ENCODE assay signal across 22 cellular contexts in genomic region chr10:27372095-27372494, GRCh38.
DNase-seq lines count a peak whose midpoint lies in the region; ATAC-seq and TF ChIP-seq lines count a peak whose summit lies in the region.
"Had no signal": no experiment of that assay in that cellular context is flagged by ENCODE, and none has a peak within 500 bp of the region (broad histone marks: within the 10 kb centered on the region; RNA-seq: fewer than 3 reads in every experiment).

No MANE protein-coding gene starts in this region.

- H4K8ac ChIP-seq in mesenchymal stem cell (ENCODE audit: low read length): no peak overlapping the region

- WGBS in mesenchymal stem cell: 95% methylated on average over 2 of the region's 5 CpGs
- 67% methylated on average over 5 of the region's 5 CpGs for WGBS in prostate gland

- no peak overlapping the region for H2BK15ac ChIP-seq in mesenchymal stem cell (ENCODE audit: low read depth, poor library complexity, severe bottlenecking)

- intact Hi-C loops in PC-3 (cut with micrococcal nuclease) (loop anchor here (5.0 kb wide), 2 partner anchors 75 to 185 kb away; no protein-coding TSS in a partner anchor), prostate gland (cut with DNase I) (no loop called here)

- TF ChIP-seq POLR2A in prostate gland (IDR thresholded peaks at IDR 0.05): no peak

- H3K36me3 Mint-ChIP-seq in WTC11: no peaks in the 10 kb centered on the region
- H3K36me3 Mint-ChIP-seq: CD8-positive, alpha-beta T cell had no signal

- DNase-seq in DMS53 (lab: John Stamatoyannopoulos, UW): peak; percentile 10
- no peak for DNase-seq in DMS53 treated with DMSO at 0.1 percent for 48 hours (lab: John Stamatoyannopoulos, UW; ENCODE audit: unreplicated experiment)
- peak; percentile 45 for DNase-seq in PC-3
- DNase-seq in mesenchymal stem cell: no peak
- DNase-seq in WTC11 (ENCODE audit: low spot score): no peak
- DNase-seq in prostate gland (ENCODE audit: low spot score): no peak
- DNase-seq: Calu3; CD8-positive, alpha-beta T cell; Kasumi-1; MM.1S; NCI-H1092 treated with DMSO at 0.1 percent for 48 hours; NCI-H1694; NCI-H2107; NCI-H2227 treated with DMSO at 0.1 percent for 48 hours; NCI-H510A treated with DMSO at 0.1 percent for 48 hours; NCI-H82; SW 1271 had no signal

- H3K4me3 ChIP-seq in PC-3 (ENCODE audit: low read length): peak overlapping the region; percentile 35; the same call in 1 of the 2 replicates
- peak overlapping the region; percentile 61 for H3K4me3 ChIP-seq in endocrine pancreas (ENCODE audit: control insufficient read depth, insufficient read depth, low read length)
- H3K4me3 ChIP-seq in mesenchymal stem cell (ENCODE audit: insufficient read depth in 1 of 2, low read depth in 1 of 2, low read length in 2 of 2): no peak overlapping the region
- H3K4me3 ChIP-seq in prostate gland: no peak overlapping the region
- H3K4me3 ChIP-seq: BLaER1 treated with 17β-estradiol and CSF1 and Interleukin-3, amounts not matched to agents 10 nM and 100 nM had no signal

- H3K4me2 ChIP-seq in PC-3 (ENCODE audit: low read length): peak overlapping the region; percentile 39; the same call in 1 of the 2 replicates
- no peak overlapping the region for H3K4me2 ChIP-seq in mesenchymal stem cell (ENCODE audit: low read length, poor library complexity, severe bottlenecking)
- H3K4me2 ChIP-seq: BLaER1 treated with 17β-estradiol and CSF1 and Interleukin-3, amounts not matched to agents 10 nM and 100 nM had no signal

- no peak overlapping the region for H2BK5ac ChIP-seq in mesenchymal stem cell (ENCODE audit: low read depth, low read length, poor library complexity, severe bottlenecking)

- H3K9me3 Mint-ChIP-seq in WTC11: no peaks in the 10 kb centered on the region
- H3K9me3 Mint-ChIP-seq: CD8-positive, alpha-beta T cell had no signal

- no peaks in the 10 kb centered on the region for H3K9me2 ChIP-seq in PC-3 (replicated peaks; ENCODE audit: low read length)

- H4K20me1 ChIP-seq in PC-3 (ENCODE audit: low read length): no peaks in the 10 kb centered on the region
- H4K20me1 ChIP-seq: BLaER1 treated with 17β-estradiol and CSF1 and Interleukin-3, amounts not matched to agents 10 nM and 100 nM had no signal

- H3K9ac ChIP-seq in PC-3 (ENCODE audit: low read length) (no peak overlapping the region), endocrine pancreas (ENCODE audit: control insufficient read depth, insufficient read depth, low read length) (no peak overlapping the region), mesenchymal stem cell (ENCODE audit: low read length) (peak overlapping the region; percentile 18)
- H3K9ac ChIP-seq: BLaER1 treated with 17β-estradiol and CSF1 and Interleukin-3, amounts not matched to agents 10 nM and 100 nM had no signal

- H3K79me2 ChIP-seq in PC-3 (ENCODE audit: low read length): no peaks in the 10 kb centered on the region

- H3K18ac ChIP-seq in mesenchymal stem cell (ENCODE audit: low read depth in 1 of 2, low read length in 2 of 2): no peak overlapping the region

- peak; percentile 69 for ATAC-seq in PC-3
- ATAC-seq in WTC11: no peak
- ATAC-seq in GM18502 (IDR thresholded peaks at IDR 0.05; ENCODE audit: poor library complexity, unreplicated experiment): no peak
- ATAC-seq: CD8-positive, alpha-beta T cell; Right ventricle myocardium inferior had no signal

- H3K27ac ChIP-seq in PC-3 (ENCODE audit: low read length): no peak overlapping the region
- H3K27ac ChIP-seq in mesenchymal stem cell (ENCODE audit: low read length, poor library complexity, severe bottlenecking): no peak overlapping the region
- H3K27ac ChIP-seq in prostate gland: no peak overlapping the region
- H3K27ac ChIP-seq: 22Rv1; BLaER1 treated with 17β-estradiol and CSF1 and Interleukin-3, amounts not matched to agents 10 nM and 100 nM had no signal

- H2AK5ac ChIP-seq in mesenchymal stem cell (ENCODE audit: low read length, severe bottlenecking): no peak overlapping the region

- peak overlapping the region; percentile 12; the same call in 1 of the 2 replicates for H2AFZ ChIP-seq in PC-3 (ENCODE audit: low read length)
- no peak overlapping the region for H2AFZ ChIP-seq in mesenchymal stem cell (ENCODE audit: low read depth, low read length)

- H3K4ac ChIP-seq in mesenchymal stem cell (ENCODE audit: low read depth in 1 of 2, low read length in 2 of 2): no peak overlapping the region

- no peaks in the 10 kb centered on the region for H3K79me1 ChIP-seq in mesenchymal stem cell (replicated peaks; ENCODE audit: low read length, poor library complexity, severe bottlenecking)

- H3K23ac ChIP-seq in mesenchymal stem cell (ENCODE audit: low read length in 2 of 2): no peak overlapping the region

- BruUV-seq in PC-3 (replicated peaks; lab: Mats Ljungman, UMichigan): no TSS peak

- H3K9me3 ChIP-seq in PC-3 (ENCODE audit: low read length): no peaks in the 10 kb centered on the region
- no peaks in the 10 kb centered on the region for H3K9me3 ChIP-seq in endocrine pancreas (ENCODE audit: control insufficient read depth, low read length)
- H3K9me3 ChIP-seq in mesenchymal stem cell (ENCODE audit: control insufficient read depth, low read length): no peaks in the 10 kb centered on the region
- H3K9me3 ChIP-seq in prostate gland: no peaks in the 10 kb centered on the region
- H3K9me3 ChIP-seq: BLaER1 treated with 17β-estradiol and CSF1 and Interleukin-3, amounts not matched to agents 10 nM and 100 nM had no signal

- POLR2A ChIA-PET in PC-3 (lab: Charles Lee; ENCODE audit: unreplicated experiment) (no interaction called here), WTC11 (lab: Charles Lee) (no interaction called here)

- CTCF ChIA-PET in PC-3 (lab: Charles Lee) (interaction anchor here (0.5 kb wide), 1 partner anchor 185 kb away, joined by 6 read pairs; no protein-coding TSS in a partner anchor), WTC11 (lab: Charles Lee) (no interaction called here)

- no peak for TF ChIP-seq CTCF in PC-3 (conservative IDR thresholded peaks at IDR 0.05; ENCODE audit: low read depth, low read length)
- TF ChIP-seq CTCF in WTC11 (IDR thresholded peaks at IDR 0.05): no peak
- no peak for TF ChIP-seq CTCF in prostate gland (IDR thresholded peaks at IDR 0.05)

- no peak overlapping the region for H3K27ac Mint-ChIP-seq in WTC11
- H3K27ac Mint-ChIP-seq: CD8-positive, alpha-beta T cell had no signal

- H4K91ac ChIP-seq in mesenchymal stem cell (ENCODE audit: low read length): no peak overlapping the region

- no peaks in the 10 kb centered on the region for H3K36me3 ChIP-seq in PC-3 (ENCODE audit: low read depth, low read length)
- no peaks in the 10 kb centered on the region for H3K36me3 ChIP-seq in endocrine pancreas (ENCODE audit: control insufficient read depth, insufficient read depth, low read length)
- no peaks in the 10 kb centered on the region for H3K36me3 ChIP-seq in mesenchymal stem cell (ENCODE audit: control insufficient read depth in 1 of 2, insufficient read depth in 2 of 2, low read depth in 1 of 2, low read length in 2 of 2)
- H3K36me3 ChIP-seq in prostate gland: no peaks in the 10 kb centered on the region
- H3K36me3 ChIP-seq: BLaER1 treated with 17β-estradiol and CSF1 and Interleukin-3, amounts not matched to agents 10 nM and 100 nM had no signal

- H3F3A ChIP-seq in PC-3 (ENCODE audit: low read length, unreplicated experiment): no peaks in the 10 kb centered on the region

- H3K4me1 Mint-ChIP-seq in WTC11: no peaks in the 10 kb centered on the region

- H3K14ac ChIP-seq in mesenchymal stem cell (ENCODE audit: low read length in 2 of 2): no peak overlapping the region

- H3K27me3 Mint-ChIP-seq in WTC11 (ENCODE audit: low read depth): no peaks in the 10 kb centered on the region

- H2BK12ac ChIP-seq in mesenchymal stem cell (ENCODE audit: low read length in 2 of 2): no peak overlapping the region

- H3K4me1 ChIP-seq in PC-3 (ENCODE audit: insufficient read depth, low read length) (peaks cover 10% of the 10 kb centered on the region), endocrine pancreas (ENCODE audit: control insufficient read depth, insufficient read depth, low read length) (peaks cover 7% of the 10 kb centered on the region), mesenchymal stem cell (ENCODE audit: control insufficient read depth, insufficient read depth, low read depth, low read length) (no peaks in the 10 kb centered on the region), prostate gland (replicated peaks) (no peaks in the 10 kb centered on the region)

- H3K27me3 ChIP-seq in PC-3 (ENCODE audit: low read length) (no peaks in the 10 kb centered on the region), endocrine pancreas (ENCODE audit: control insufficient read depth, insufficient read depth, low read length) (no peaks in the 10 kb centered on the region), mesenchymal stem cell (ENCODE audit: control insufficient read depth in 1 of 2, insufficient read depth in 1 of 2, low read length in 2 of 2) (no peaks in the 10 kb centered on the region), prostate gland (replicated peaks; ENCODE audit: insufficient read depth) (no peaks in the 10 kb centered on the region)
- H3K27me3 ChIP-seq: BLaER1 treated with 17β-estradiol and CSF1 and Interleukin-3, amounts not matched to agents 10 nM and 100 nM had no signal

- H2BK120ac ChIP-seq in mesenchymal stem cell (ENCODE audit: low read depth, low read length): no peak overlapping the region

- H3K4me3 Mint-ChIP-seq in WTC11: no peak overlapping the region
- H3K4me3 Mint-ChIP-seq: CD8-positive, alpha-beta T cell had no signal

TF ChIP-seq in WTC11, 78 proteins besides CTCF, POLR2A, EP300 and RAD21 (continues in another document):
- TF ChIP-seq CREB1 (CRISPR knock-in tag; IDR thresholded peaks at IDR 0.05): no peak
- TF ChIP-seq ERG (CRISPR knock-in tag; IDR thresholded peaks at IDR 0.05): no peak
- TF ChIP-seq ZSCAN18 (CRISPR knock-in tag; IDR thresholded peaks at IDR 0.05): no peak

Comparison
In these comparisons a context has a peak if more than half of its experiments do, and no peak if none do; other contexts are left out.
1. DNase-seq: peak in DMS53 (single experiment) and PC-3 (single experiment); none in DMS53 treated with DMSO at 0.1 percent for 48 hours (single experiment), mesenchymal stem cell (single experiment), WTC11 (single experiment) and prostate gland (single experiment).
2. H3K4me3 ChIP-seq: peak in PC-3 (single experiment) and endocrine pancreas (single experiment); none in mesenchymal stem cell (0 of 2) and prostate gland (0 of 2).